Comparison of ENCODE assay signal across 24 cellular contexts in genomic region chr15:64766041-64766440, GRCh38. TPM values are rescaled to one million over a fixed set of nuclear protein-coding genes. Genes with fewer than 3 reads are reported as not detected.
DNase-seq lines count a peak whose midpoint lies in the region; ATAC-seq, FAIRE-seq and TF ChIP-seq lines count a peak whose summit lies in the region.
"Had no signal": no experiment of that assay in that cellular context is flagged by ENCODE, and none has a peak within 500 bp of the region (broad histone marks: within the 10 kb centered on the region; RNA-seq: fewer than 3 reads in every experiment).

No MANE protein-coding gene starts in this region.

- H3K9me1 ChIP-seq in K562 (ENCODE audit: control insufficient read depth, insufficient read depth, low read length), result peaks cover 2% of the 10 kb centered on the region

- POLR2A ChIA-PET in HepG2 (lab: Yijun Ruan, JAX), result no interaction called here
- POLR2A ChIA-PET in K562 (lab: Yijun Ruan, JAX), result no interaction called here

- WGBS in right lobe of liver (ENCODE audit: insufficient coverage, low coverage, low lambda C conversion rate, missing lambda C conversion rate), result 56% methylated on average over 3 of the region's 8 CpGs
- 100% methylated on average over 1 of the region's 8 CpGs for WGBS in HepG2 (ENCODE audit: low lambda C conversion rate)
- 23% methylated on average over 7 of the region's 8 CpGs for WGBS in K562 (ENCODE audit: insufficient coverage, low coverage, missing lambda C conversion rate)

- H3K27me3 ChIP-seq in right lobe of liver, result no peaks in the 10 kb centered on the region
- H3K27me3 ChIP-seq in HepG2 (ENCODE audit: control insufficient read depth in 1 of 2, insufficient read depth in 2 of 2, low read length in 2 of 2), result peaks cover 1 to 3% of the 10 kb centered on the region in 2 experiments; a peak in 2 of 5 replicates
- H3K27me3 ChIP-seq in K562 (ENCODE audit: control insufficient read depth in 2 of 2, insufficient read depth in 2 of 2, low read length in 2 of 2), result peaks cover 0 to 23% of the 10 kb centered on the region in 2 experiments; a peak in 2 of 5 replicates
- no peaks in the 10 kb centered on the region for H3K27me3 ChIP-seq in right atrium auricular region
- H3K27me3 ChIP-seq: MG63 had no signal

- no peak for DNase-seq in right lobe of liver
- no peak for DNase-seq in HepG2 (ENCODE audit: low spot score)
- no peak for DNase-seq in K562 (ENCODE audit: extremely low read depth in 1 of 4, low spot score in 3 of 4)
- no peak for DNase-seq in right atrium auricular region (ENCODE audit: low spot score)
- DNase-seq in stimulated activated naive CD4-positive, alpha-beta T cell (lab: John Stamatoyannopoulos, UW), result no peak
- no peak for DNase-seq in activated CD4-positive, CD25-positive, alpha-beta regulatory T cell treated with anti-CD3 and anti-CD28 coated beads, Interleukin-2, amount 50 U/mL, for 72 hours
- no peak for DNase-seq in left lobe of liver (ENCODE audit: low spot score)
- DNase-seq in activated CD4-positive, alpha-beta T cell treated with anti-CD3 and anti-CD28 coated beads, Interleukin-2, amount 50 U/mL, for 1 hour, result no peak
- DNase-seq: DMS79, HFFc6, IMR-90, Kasumi-1, MG63, NCI-H1048, NCI-H1436, NCI-H1930, NCI-H2171, NCI-H446 treated with DMSO at 0.1 percent for 48 hours, NCI-H69, SIG-M5 had no signal

- H3K36me3 ChIP-seq in right lobe of liver (no peaks in the 10 kb centered on the region), HepG2 (replicated peaks in 1 of 2; ENCODE audit: control insufficient read depth in 1 of 2, insufficient read depth in 2 of 2, low read length in 2 of 2) (no peaks in the 10 kb centered on the region), K562 (ENCODE audit: control insufficient read depth, insufficient read depth, low read length) (no peaks in the 10 kb centered on the region), right atrium auricular region (no peaks in the 10 kb centered on the region)
- H3K36me3 ChIP-seq: MG63 had no signal

- in situ Hi-C loops in HepG2 (cut with HindIII; ENCODE audit: extremely low pct_ligation_motif_present, low pct_unique_long_range_greater_than_20kb), result no loop called here
- in situ Hi-C loops in K562 (cut with MboI), result no loop called here

- H2AFZ ChIP-seq in HepG2 (ENCODE audit: low read length) (no peak overlapping the region), K562 (ENCODE audit: low read depth, low read length) (no peak overlapping the region)

- H3K9me3 ChIP-seq in right lobe of liver, result no peaks in the 10 kb centered on the region
- H3K9me3 ChIP-seq in HepG2 (ENCODE audit: low read length), result no peaks in the 10 kb centered on the region
- no peaks in the 10 kb centered on the region for H3K9me3 ChIP-seq in K562 (replicated peaks; ENCODE audit: control insufficient read depth, insufficient read depth, low read depth, low read length)
- no peaks in the 10 kb centered on the region for H3K9me3 ChIP-seq in right atrium auricular region
- H3K9me3 ChIP-seq: MG63 had no signal

- ATAC-seq in right lobe of liver (peak in 3 of 4 donors; percentile 15 to 42 (median 38)), HepG2 (no peak), K562 (peak; percentile 34), left lobe of liver (no peak)

- no peak for TF ChIP-seq EP300 in HepG2 (IDR thresholded peaks at IDR 0.05; ENCODE audit: low read depth in 2 of 2, low read length in 2 of 2)
- no peak for TF ChIP-seq EP300 in HepG2 (CRISPR knock-in tag; IDR thresholded peaks at IDR 0.05; ENCODE audit: borderline replicate concordance)
- TF ChIP-seq EP300 in K562 (IDR thresholded peaks at IDR 0.05; ENCODE audit: low read length), result no peak

- TF ChIP-seq CTCF in right lobe of liver (IDR thresholded peaks at IDR 0.05) (no peak), HepG2 (CRISPR knock-in tag; IDR thresholded peaks at IDR 0.05) (no peak), K562 (IDR thresholded peaks at IDR 0.05 in 2 of 3, conservative IDR thresholded peaks at IDR 0.05 in 1 of 3; ENCODE audit: insufficient read depth in 2 of 3, low read depth in 1 of 3, low read length in 3 of 3) (no peak), right atrium auricular region (IDR thresholded peaks at IDR 0.05) (no peak)

- peaks cover 0 to 11% (median 3%) of the 10 kb centered on the region in 4 donors for H3K4me1 ChIP-seq in right lobe of liver
- peaks cover 18% of the 10 kb centered on the region for H3K4me1 ChIP-seq in HepG2 (ENCODE audit: insufficient read depth, low read length)
- no peaks in the 10 kb centered on the region; a peak in 2 of 5 replicates for H3K4me1 ChIP-seq in K562 (replicated peaks in 1 of 2; ENCODE audit: control insufficient read depth in 2 of 2, insufficient read depth in 2 of 2, low read length in 2 of 2)
- peaks cover 0 to 50% of the 10 kb centered on the region in 2 donors for H3K4me1 ChIP-seq in right atrium auricular region

- CTCF ChIA-PET in HepG2 (lab: Yijun Ruan, JAX; ENCODE audit: low intra/inter-chr PET ratio, low total read pairs), result no interaction called here
- CTCF ChIA-PET in K562 (lab: Yijun Ruan, JAX; ENCODE audit: low intra/inter-chr PET ratio), result no interaction called here

- BruUV-seq in HepG2 (replicated peaks; lab: Mats Ljungman, UMichigan), result no TSS peak
- no TSS peak for BruUV-seq in K562 (replicated peaks; lab: Mats Ljungman, UMichigan)

- intact Hi-C loops in right lobe of liver (cut with DNase I) (no loop called here), HepG2 (cut with micrococcal nuclease; ENCODE audit: unreplicated experiment) (no loop called here), K562 (cut with micrococcal nuclease) (no loop called here)

- no peak overlapping the region for H3K4me3 ChIP-seq in right lobe of liver
- H3K4me3 ChIP-seq in HepG2 (replicated peaks in 1 of 3; ENCODE audit: insufficient read depth in 1 of 3, low read depth in 2 of 3, low read length in 3 of 3), result no peak overlapping the region
- H3K4me3 ChIP-seq in K562, result no peak overlapping the region
- H3K4me3 ChIP-seq in right atrium auricular region, result no peak overlapping the region
- H3K4me3 ChIP-seq: MG63 had no signal

- FAIRE-seq in HepG2 (lab: Jason Lieb, UNC) (no peak), K562 (lab: Jason Lieb, UNC) (no peak)
- FAIRE-seq: GM12892, GM18507 had no signal

- TF ChIP-seq POLR2A in right lobe of liver (IDR thresholded peaks at IDR 0.05) (no peak), HepG2 (IDR thresholded peaks at IDR 0.05; ENCODE audit: insufficient read depth in 1 of 2, low read depth in 2 of 2, low read length in 2 of 2) (no peak), K562 (conservative IDR thresholded peaks at IDR 0.05) (no peak)

- H3K9ac ChIP-seq in HepG2 (ENCODE audit: insufficient read depth, low read depth, low read length) (no peak overlapping the region), K562 (ENCODE audit: insufficient read depth in 1 of 2, low read depth in 2 of 2, low read length in 2 of 2) (no peak overlapping the region)

- no peaks in the 10 kb centered on the region for H4K20me1 ChIP-seq in HepG2 (ENCODE audit: insufficient read depth, low read length)
- H4K20me1 ChIP-seq in K562 (replicated peaks; ENCODE audit: control insufficient read depth, insufficient read depth, low read length), result no peaks in the 10 kb centered on the region

- no peaks in the 10 kb centered on the region for H3K79me2 ChIP-seq in HepG2 (ENCODE audit: insufficient read depth, low read length)
- no peaks in the 10 kb centered on the region for H3K79me2 ChIP-seq in K562 (ENCODE audit: control insufficient read depth, insufficient read depth, low read length)

- TF ChIP-seq RAD21 in HepG2 (CRISPR knock-in tag; IDR thresholded peaks at IDR 0.05) (no peak), K562 (CRISPR knock-in tag; conservative IDR thresholded peaks at IDR 0.05 in 1 of 2, IDR thresholded peaks at IDR 0.05 in 1 of 2) (no peak)

- H3K27ac ChIP-seq in right lobe of liver (no peak overlapping the region), HepG2 (ENCODE audit: extremely low read length, insufficient read depth, low read length) (no peak overlapping the region), K562 (ENCODE audit: extremely low read depth, low read depth, low read length) (no peak overlapping the region), right atrium auricular region (peak overlapping the region; percentile 80 to 90)
- H3K27ac ChIP-seq: C4-2B had no signal

- H3K4me2 ChIP-seq in HepG2 (ENCODE audit: low read depth, low read length) (no peak overlapping the region), K562 (ENCODE audit: insufficient read depth, low read length) (no peak overlapping the region)

RNA-seq across cellular contexts. Expression of gene RBPMS2, which starts 9.3 kb away (rescaled TPM):
- 10 to 100 TPM in 1 of 6 experiments, 1 to 10 TPM in 5; 2.5 to 13.6 (median 6.1) TPM for total RNA-seq in right lobe of liver
- total RNA-seq in HepG2 (2016; rRNA removed; fragmentation: Illumina TruSeq; extraction: Trizol), result not detected in 2 replicates
- total RNA-seq in HepG2 (2016; cell fraction: cytosol; rRNA removed; fragmentation: Illumina TruSeq; extraction: Trizol; ENCODE audit: low read depth), result not detected in 2 replicates
- not detected in 2 replicates for total RNA-seq in HepG2 (2016; cell fraction: insoluble cytoplasmic fraction; rRNA removed; fragmentation: Illumina TruSeq; extraction: Trizol)
- 0.12 TPM in 1 of 2 replicates, not detected in the other for total RNA-seq in HepG2 (2016; cell fraction: membrane; rRNA removed; fragmentation: Illumina TruSeq; extraction: Trizol)
- not detected in 2 replicates for total RNA-seq in HepG2 (2016; cell fraction: nucleus; rRNA removed; fragmentation: Illumina TruSeq; extraction: Trizol)
- polyA plus RNA-seq in HepG2 (2011; rRNA removed), result 0.08 and 0.16 TPM in 2 replicates
- 0.08 and 0.10 TPM in 2 replicates for polyA plus RNA-seq in HepG2 (2011; cell fraction: cytosol; rRNA removed)
- 0.14 and 0.26 TPM in 2 replicates for polyA plus RNA-seq in HepG2 (2011; cell fraction: nucleus; rRNA removed)
- 0.08 and 0.44 TPM in 2 replicates for polyA plus RNA-seq in HepG2 (2012)
- 0.72 and 1.0 TPM in 2 replicates for polyA plus RNA-seq in HepG2 (2016; cell fraction: cytosol; fragmentation: Illumina TruSeq; extraction: Trizol; ENCODE audit: low read depth)
- polyA plus RNA-seq in HepG2 (2016; cell fraction: insoluble cytoplasmic fraction; fragmentation: Illumina TruSeq; extraction: Trizol; ENCODE audit: low read depth), result 0.46 and 0.60 TPM in 2 replicates
- polyA plus RNA-seq in HepG2 (2016; cell fraction: membrane; fragmentation: Illumina TruSeq; extraction: Trizol; ENCODE audit: low read depth), result 1.2 and 1.5 TPM in 2 replicates
- polyA plus RNA-seq in HepG2 (2016; cell fraction: nucleus; fragmentation: Illumina TruSeq; extraction: Trizol; ENCODE audit: insufficient read depth, low read depth), result 0.52 and 0.70 TPM in 2 replicates
- polyA minus RNA-seq in HepG2 (2011; rRNA and poly(A)+ RNA removed; ENCODE audit: low replicate concordance), result 0.10 and 0.94 TPM in 2 replicates
- not detected in 2 replicates for polyA minus RNA-seq in HepG2 (2011; cell fraction: cytosol; rRNA and poly(A)+ RNA removed)
- not detected in 2 replicates for polyA minus RNA-seq in HepG2 (2011; cell fraction: nucleus; rRNA and poly(A)+ RNA removed)
- total RNA-seq in K562 (2011; cell fraction: chromatin; rRNA removed; ENCODE audit: low replicate concordance), result 0.93 and 1.2 TPM in 2 replicates
- total RNA-seq in K562 (2011; cell fraction: nucleolus; rRNA removed), result 0.53 and 1.2 TPM in 2 replicates
- 0.66 and 2.4 TPM in 2 replicates for total RNA-seq in K562 (2011; cell fraction: nucleoplasm; rRNA removed)
- total RNA-seq in K562 (2014; rRNA removed), result 0.23 and 0.29 TPM in 2 replicates
- 0.11 and 0.16 TPM in 2 replicates for total RNA-seq in K562 (2014; rRNA removed; fragmentation: Illumina TruSeq; extraction: Trizol)
- 0.08 TPM in 1 of 2 replicates, not detected in the other for total RNA-seq in K562 (2015; rRNA removed; fragmentation: Illumina TruSeq; extraction: Trizol)
- total RNA-seq in K562 (2021), result 2.6 and 2.7 TPM in 2 replicates
- polyA plus RNA-seq in K562 (2011; rRNA removed), result 0.36 and 1.4 TPM in 2 replicates
- 0.83 and 1.5 TPM in 2 replicates for polyA plus RNA-seq in K562 (2011; cell fraction: cytosol; rRNA removed)
- polyA plus RNA-seq in K562 (2011; cell fraction: nucleus; rRNA removed), result 1.00 and 1.8 TPM in 2 replicates
- 1.4 and 3.2 TPM in 2 replicates for polyA plus RNA-seq in K562 (2012)
- polyA plus RNA-seq in K562 (2014; fragmentation: Illumina TruSeq; extraction: Trizol), result 2.4 and 3.0 TPM in 2 replicates
- polyA plus RNA-seq in K562 (2014; fragmentation: Nextera tagmentation; extraction: Ambion mirVana), result under 1 TPM; 0.28 to 0.38 TPM
- polyA plus RNA-seq in K562 (2014; rRNA removed), result 0.61 and 1.8 TPM in 2 replicates
- 0.42 and 0.77 TPM in 2 replicates for polyA minus RNA-seq in K562 (2011; rRNA and poly(A)+ RNA removed)
- 1.3 and 1.4 TPM in 2 replicates for polyA minus RNA-seq in K562 (2011; cell fraction: cytosol; rRNA and poly(A)+ RNA removed)
- polyA minus RNA-seq in K562 (2011; cell fraction: nucleus; rRNA and poly(A)+ RNA removed), result 0.27 and 0.44 TPM in 2 replicates
- total RNA-seq in right atrium auricular region, result 10 to 100 TPM; 84.2 to 85.0 TPM
- 7.5 TPM for total RNA-seq in left lobe of liver
- total RNA-seq: IMR-90, RPMI7951 had no signal

RNA-seq across cellular contexts. Expression of gene PIF1, which starts 59.4 kb away (rescaled TPM):
- total RNA-seq in right lobe of liver (under 1 TPM; 0.11 to 1.00 (median 0.36) TPM), HepG2 (2016; rRNA removed; fragmentation: Illumina TruSeq; extraction: Trizol) (8.3 and 19.7 TPM in 2 replicates), K562 (2014; rRNA removed) (16.6 and 19.6 TPM in 2 replicates), K562 (2014; rRNA removed; fragmentation: Illumina TruSeq; extraction: Trizol) (6.1 and 7.9 TPM in 2 replicates), K562 (2015; rRNA removed; fragmentation: Illumina TruSeq; extraction: Trizol) (9.1 and 11.5 TPM in 2 replicates), K562 (2021) (16.8 and 21.7 TPM in 2 replicates), right atrium auricular region (under 1 TPM; 0.28 to 0.56 TPM), left lobe of liver (0.93 TPM)
- 10.1 and 10.8 TPM in 2 replicates for total RNA-seq in HepG2 (2016; cell fraction: cytosol; rRNA removed; fragmentation: Illumina TruSeq; extraction: Trizol; ENCODE audit: low read depth)
- 7.8 and 21.1 TPM in 2 replicates for total RNA-seq in HepG2 (2016; cell fraction: insoluble cytoplasmic fraction; rRNA removed; fragmentation: Illumina TruSeq; extraction: Trizol)
- total RNA-seq in HepG2 (2016; cell fraction: membrane; rRNA removed; fragmentation: Illumina TruSeq; extraction: Trizol), result 8.0 and 9.6 TPM in 2 replicates
- total RNA-seq in HepG2 (2016; cell fraction: nucleus; rRNA removed; fragmentation: Illumina TruSeq; extraction: Trizol), result 22.6 and 34.5 TPM in 2 replicates
- polyA plus RNA-seq in HepG2 (2011; rRNA removed) (14.0 and 18.5 TPM in 2 replicates), K562 (2011; rRNA removed) (25.5 and 33.4 TPM in 2 replicates), K562 (2014; fragmentation: Illumina TruSeq; extraction: Trizol) (10.5 and 14.8 TPM in 2 replicates), K562 (2014; fragmentation: Nextera tagmentation; extraction: Ambion mirVana) (1 to 10 TPM; 1.1 to 1.5 TPM), K562 (2014; rRNA removed) (34.0 and 37.9 TPM in 2 replicates)
- polyA plus RNA-seq in HepG2 (2011; cell fraction: cytosol; rRNA removed), result 5.4 and 11.1 TPM in 2 replicates
- polyA plus RNA-seq in HepG2 (2011; cell fraction: nucleus; rRNA removed), result 50.6 and 90.5 TPM in 2 replicates
- polyA plus RNA-seq in HepG2 (2012), result 3.2 and 9.0 TPM in 2 replicates
- 1.2 and 1.3 TPM in 2 replicates for polyA plus RNA-seq in HepG2 (2016; cell fraction: cytosol; fragmentation: Illumina TruSeq; extraction: Trizol; ENCODE audit: low read depth)
- polyA plus RNA-seq in HepG2 (2016; cell fraction: insoluble cytoplasmic fraction; fragmentation: Illumina TruSeq; extraction: Trizol; ENCODE audit: low read depth), result 7.2 and 8.0 TPM in 2 replicates
- polyA plus RNA-seq in HepG2 (2016; cell fraction: membrane; fragmentation: Illumina TruSeq; extraction: Trizol; ENCODE audit: low read depth), result 3.6 and 4.0 TPM in 2 replicates
- 105 and 116 TPM in 2 replicates for polyA plus RNA-seq in HepG2 (2016; cell fraction: nucleus; fragmentation: Illumina TruSeq; extraction: Trizol; ENCODE audit: insufficient read depth, low read depth)
- 12.7 and 35.9 TPM in 2 replicates for polyA minus RNA-seq in HepG2 (2011; rRNA and poly(A)+ RNA removed; ENCODE audit: low replicate concordance)
- 1.6 and 4.1 TPM in 2 replicates for polyA minus RNA-seq in HepG2 (2011; cell fraction: cytosol; rRNA and poly(A)+ RNA removed)
- polyA minus RNA-seq in HepG2 (2011; cell fraction: nucleus; rRNA and poly(A)+ RNA removed), result 11.4 and 16.5 TPM in 2 replicates
- total RNA-seq in K562 (2011; cell fraction: chromatin; rRNA removed; ENCODE audit: low replicate concordance), result 111 and 178 TPM in 2 replicates
- total RNA-seq in K562 (2011; cell fraction: nucleolus; rRNA removed), result 129 and 141 TPM in 2 replicates
- 141 and 143 TPM in 2 replicates for total RNA-seq in K562 (2011; cell fraction: nucleoplasm; rRNA removed)
- 20.7 and 25.2 TPM in 2 replicates for polyA plus RNA-seq in K562 (2011; cell fraction: cytosol; rRNA removed)
- 89.5 and 138 TPM in 2 replicates for polyA plus RNA-seq in K562 (2011; cell fraction: nucleus; rRNA removed)
- 13.5 and 20.7 TPM in 2 replicates for polyA plus RNA-seq in K562 (2012)
- 4.6 and 7.2 TPM in 2 replicates for polyA minus RNA-seq in K562 (2011; rRNA and poly(A)+ RNA removed)
- polyA minus RNA-seq in K562 (2011; cell fraction: cytosol; rRNA and poly(A)+ RNA removed), result 6.5 and 6.6 TPM in 2 replicates
- polyA minus RNA-seq in K562 (2011; cell fraction: nucleus; rRNA and poly(A)+ RNA removed), result 20.7 TPM in 2 replicates

Comparison
In these comparisons a context has a peak if more than half of its experiments do, and no peak if none do; other contexts are left out.
1. ATAC-seq: peak in right lobe of liver (3 of 4) and K562 (single experiment); none in HepG2 (single experiment) and left lobe of liver (single experiment).
2. H3K27ac ChIP-seq: peak in right atrium auricular region (2 of 2); none in right lobe of liver (0 of 3), HepG2 (single experiment) and K562 (single experiment).